Comparison of ENCODE assay signal across 9 cellular contexts in genomic region chr2:239318790-239319189, GRCh38.
DNase-seq lines count a peak whose midpoint lies in the region; ATAC-seq and TF ChIP-seq lines count a peak whose summit lies in the region.
"Had no signal": no experiment of that assay in that cellular context is flagged by ENCODE, and none has a peak within 500 bp of the region (broad histone marks: within the 10 kb centered on the region; RNA-seq: fewer than 3 reads in every experiment).

No MANE protein-coding gene starts in this region.

- peaks cover 72% of the 10 kb centered on the region for H3K4me1 Mint-ChIP-seq in activated CD8-positive, alpha-beta memory T cell treated with anti-CD3 and anti-CD28 coated beads, Interleukin-2, amount 10 ng/mL, durations not matched to agents 7 days and 5 days

- H3K4me3 Mint-ChIP-seq in activated CD8-positive, alpha-beta memory T cell treated with anti-CD3 and anti-CD28 coated beads, Interleukin-2, amount 10 ng/mL, durations not matched to agents 7 days and 5 days: peak overlapping the region; percentile 27

- WGBS in body of pancreas, 2 donors: 65 to 73% methylated on average over 5 of the region's 5 CpGs
- WGBS in mesodermal cell (ENCODE audit: insufficient coverage in 2 of 2), 2 experiments: 75 to 86% methylated on average over 1 of the region's 5 CpGs
- 21% methylated on average over 5 of the region's 5 CpGs for WGBS in tibial nerve, 2 donors

- peaks cover 2% of the 10 kb centered on the region for H3K9me3 Mint-ChIP-seq in activated CD8-positive, alpha-beta memory T cell treated with anti-CD3 and anti-CD28 coated beads, Interleukin-2, amount 10 ng/mL, durations not matched to agents 7 days and 5 days (ENCODE audit: low read depth)

- CTCF ChIA-PET in activated CD8-positive, alpha-beta memory T cell treated with anti-CD3 and anti-CD28 coated beads, Interleukin-2, amount 10 ng/mL, durations not matched to agents 7 days and 5 days (lab: Charles Lee): interaction anchor here (0.9 to 1.6 kb wide), 3 partner anchors 12 to 43 kb away, joined by 3 to 6 read pairs (median 4); no protein-coding TSS in a partner anchor

- H3K4me1 ChIP-seq in body of pancreas (peaks cover 21% of the 10 kb centered on the region), mesodermal cell (ENCODE audit: control insufficient read depth, insufficient read depth, low read length, poor library complexity, severe bottlenecking) (no peaks in the 10 kb centered on the region), tibial nerve (peaks cover 0 to 74% (median 27%) of the 10 kb centered on the region in 4 donors)

- H3K4me3 ChIP-seq in body of pancreas (no peak overlapping the region), mesodermal cell (ENCODE audit: extremely low read depth, insufficient read depth, low read length, poor library complexity, severe bottlenecking) (no peak overlapping the region), tibial nerve (peak overlapping the region; percentile 27 to 47 (median 36))
- H3K4me3 ChIP-seq: lung had no signal

- no peak for TF ChIP-seq EP300 in tibial nerve (IDR thresholded peaks at IDR 0.05)

- peak overlapping the region; percentile 74 for H3K27ac Mint-ChIP-seq in activated CD8-positive, alpha-beta memory T cell treated with anti-CD3 and anti-CD28 coated beads, Interleukin-2, amount 10 ng/mL, durations not matched to agents 7 days and 5 days

- H3K9me3 ChIP-seq in body of pancreas: no peaks in the 10 kb centered on the region
- peaks cover 14% of the 10 kb centered on the region for H3K9me3 ChIP-seq in mesodermal cell (ENCODE audit: control insufficient read depth, low read length)
- no peaks in the 10 kb centered on the region for H3K9me3 ChIP-seq in tibial nerve

- TF ChIP-seq CTCF in body of pancreas (IDR thresholded peaks at IDR 0.05) (no peak), tibial nerve (IDR thresholded peaks at IDR 0.05) (no peak)

- peaks cover 26% of the 10 kb centered on the region for H3K36me3 Mint-ChIP-seq in activated CD8-positive, alpha-beta memory T cell treated with anti-CD3 and anti-CD28 coated beads, Interleukin-2, amount 10 ng/mL, durations not matched to agents 7 days and 5 days

- intact Hi-C loops in body of pancreas (cut with DNase I): no loop called here

- no peak for DNase-seq in activated CD8-positive, alpha-beta memory T cell treated with anti-CD3 and anti-CD28 coated beads, Interleukin-2, amount 10 ng/mL, durations not matched to agents 7 days and 5 days
- DNase-seq in activated CD8-positive, alpha-beta memory T cell treated with anti-CD3 and anti-CD28 coated beads for 24 hours: no peak
- DNase-seq in body of pancreas (no peak), tibial nerve (ENCODE audit: low spot score in 2 of 2) (no peak), middle frontal gyrus (ENCODE audit: extremely low spot score, low spot score) (no peak), Ammon's horn (ENCODE audit: low spot score) (no peak)

- H3K27me3 ChIP-seq in body of pancreas (no peaks in the 10 kb centered on the region), tibial nerve (no peaks in the 10 kb centered on the region)

- ATAC-seq in activated CD8-positive, alpha-beta memory T cell treated with anti-CD3 and anti-CD28 coated beads, Interleukin-2, amount 10 ng/mL, durations not matched to agents 7 days and 5 days: no peak
- ATAC-seq in body of pancreas: no peak
- ATAC-seq in GM19467 (IDR thresholded peaks at IDR 0.05; ENCODE audit: unreplicated experiment): no peak

- H3K36me3 ChIP-seq in body of pancreas (replicated peaks in 1 of 2; ENCODE audit: insufficient read depth in 1 of 2, low read depth in 2 of 2) (no peaks in the 10 kb centered on the region), mesodermal cell (ENCODE audit: control insufficient read depth, insufficient read depth, low read length) (peaks cover 9% of the 10 kb centered on the region), tibial nerve (no peaks in the 10 kb centered on the region)

- H3K27ac ChIP-seq in body of pancreas (peak overlapping the region in 3 of 4 donors; percentile 30 to 52 (median 45)), mesodermal cell (ENCODE audit: low read depth, low read length, severe bottlenecking) (peak overlapping the region; percentile 29), tibial nerve (peak overlapping the region; percentile 64 to 92 (median 83))

- H3K27me3 Mint-ChIP-seq in activated CD8-positive, alpha-beta memory T cell treated with anti-CD3 and anti-CD28 coated beads, Interleukin-2, amount 10 ng/mL, durations not matched to agents 7 days and 5 days: no peaks in the 10 kb centered on the region

- TF ChIP-seq POLR2A in body of pancreas (IDR thresholded peaks at IDR 0.05): no peak
- no peak for TF ChIP-seq POLR2A in tibial nerve (IDR thresholded peaks at IDR 0.05)

Comparison
In these comparisons a context has a peak if more than half of its experiments do, and no peak if none do; other contexts are left out.
1. H3K27ac ChIP-seq: peak in every context shown above with its lines; median percentile 83 in tibial nerve; 45 in body of pancreas; 29 in mesodermal cell.
2. H3K4me3 ChIP-seq: peak in tibial nerve (4 of 4); none in body of pancreas (0 of 2) and mesodermal cell (single experiment).